In genomic region chr1:235051521-235051920, GRCh38 we compare ENCODE assay signal across 13 cellular contexts.
A peak's percentile ranks its signal among the peaks of the same experiment; 100 is the strongest.
DNase-seq lines count a peak whose midpoint lies in the region; ATAC-seq and TF ChIP-seq lines count a peak whose summit lies in the region.
"Had no signal": no experiment of that assay in that cellular context is flagged by ENCODE, and none has a peak within 500 bp of the region (broad histone marks: within the 10 kb centered on the region; RNA-seq: fewer than 3 reads in every experiment).

No MANE protein-coding gene starts in this region.

- peak overlapping the region; percentile 73 for H3K27ac Mint-ChIP-seq in glutamatergic neuron (ENCODE audit: unreplicated experiment)
- H3K27ac Mint-ChIP-seq in CD8-positive, alpha-beta T cell: no peak overlapping the region
- H3K27ac Mint-ChIP-seq: activated naive CD8-positive, alpha-beta T cell had no signal

- no peaks in the 10 kb centered on the region for H3K9me3 ChIP-seq in thyroid gland
- no peaks in the 10 kb centered on the region for H3K9me3 ChIP-seq in CD8-positive, alpha-beta T cell (ENCODE audit: low read length)
- H3K9me3 ChIP-seq: prostate gland had no signal

- peaks cover 1% of the 10 kb centered on the region for H3K27me3 Mint-ChIP-seq in glutamatergic neuron (ENCODE audit: unreplicated experiment)
- H3K27me3 Mint-ChIP-seq in CD8-positive, alpha-beta T cell (ENCODE audit: low read depth): no peaks in the 10 kb centered on the region
- H3K27me3 Mint-ChIP-seq: activated naive CD8-positive, alpha-beta T cell had no signal

- peaks cover 5% of the 10 kb centered on the region for H3K9me3 Mint-ChIP-seq in glutamatergic neuron (ENCODE audit: unreplicated experiment)
- no peaks in the 10 kb centered on the region for H3K9me3 Mint-ChIP-seq in CD8-positive, alpha-beta T cell

- H3K4me3 Mint-ChIP-seq in glutamatergic neuron (ENCODE audit: unreplicated experiment): no peak overlapping the region
- H3K4me3 Mint-ChIP-seq in CD8-positive, alpha-beta T cell: no peak overlapping the region
- H3K4me3 Mint-ChIP-seq: activated naive CD8-positive, alpha-beta T cell had no signal

- no peaks in the 10 kb centered on the region for H3K36me3 Mint-ChIP-seq in glutamatergic neuron (ENCODE audit: unreplicated experiment)
- no peaks in the 10 kb centered on the region for H3K36me3 Mint-ChIP-seq in CD8-positive, alpha-beta T cell
- H3K36me3 Mint-ChIP-seq: activated naive CD8-positive, alpha-beta T cell had no signal

- WGBS in thyroid gland, 2 donors: 38% methylated on average over 3 of the region's 3 CpGs

- intact Hi-C loops in thyroid gland (cut with DNase I): no loop called here
- intact Hi-C loops in CD8-positive, alpha-beta T cell (cut with DNase I, micrococcal nuclease): no loop called here

- no peak for ATAC-seq in CD8-positive, alpha-beta T cell
- ATAC-seq in GM18498 (IDR thresholded peaks at IDR 0.05; ENCODE audit: unreplicated experiment): no peak

- peak; percentile 30 for DNase-seq in activated effector memory CD4-positive, alpha-beta T cell treated with anti-CD3 and anti-CD28 coated beads, Interleukin-2, amount 50 U/mL, for 16 hours
- DNase-seq in activated effector memory CD4-positive, alpha-beta T cell treated with Interleukin-2 at 50 U/mL for 16 hours: no peak
- DNase-seq in NCI-H774 (lab: John Stamatoyannopoulos, UW): peak; percentile 8
- no peak for DNase-seq in glutamatergic neuron
- peak in 1 of 2 donors; percentile 27 for DNase-seq in thyroid gland
- no peak for DNase-seq in CD8-positive, alpha-beta T cell
- no peak for DNase-seq in iPS-NIHi7 (ENCODE audit: extremely low spot score)
- DNase-seq: NCI-H1436 treated with DMSO at 0.1 percent for 48 hours, NCI-H526 treated with DMSO at 0.1 percent for 48 hours, T1000 had no signal

- TF ChIP-seq CTCF in glutamatergic neuron (IDR thresholded peaks at IDR 0.05; ENCODE audit: partially characterized antibody, unreplicated experiment): no peak
- TF ChIP-seq CTCF in thyroid gland (IDR thresholded peaks at IDR 0.05): no peak
- TF ChIP-seq CTCF in CD8-positive, alpha-beta T cell (IDR thresholded peaks at IDR 0.05): no peak

- POLR2A ChIA-PET in CD8-positive, alpha-beta T cell (lab: Charles Lee): no interaction called here

- H3K4me1 ChIP-seq in thyroid gland: peaks cover 32 to 48% of the 10 kb centered on the region in 2 donors
- H3K4me1 ChIP-seq in CD8-positive, alpha-beta T cell (ENCODE audit: insufficient read depth, low read length): no peaks in the 10 kb centered on the region
- H3K4me1 ChIP-seq: prostate gland had no signal

- H3K4me1 Mint-ChIP-seq in glutamatergic neuron (ENCODE audit: low read depth, unreplicated experiment): peaks cover 22% of the 10 kb centered on the region
- H3K4me1 Mint-ChIP-seq in CD8-positive, alpha-beta T cell (ENCODE audit: low read depth): no peaks in the 10 kb centered on the region

- peak overlapping the region in 2 of 3 donors; percentile 29 to 45 for H3K27ac ChIP-seq in thyroid gland
- H3K27ac ChIP-seq in CD8-positive, alpha-beta T cell (ENCODE audit: low read depth, low read length): no peak overlapping the region
- H3K27ac ChIP-seq: prostate gland had no signal

- TF ChIP-seq POLR2A in thyroid gland (IDR thresholded peaks at IDR 0.05): no peak

- CTCF ChIA-PET in CD8-positive, alpha-beta T cell (lab: Charles Lee): no interaction called here

- no peaks in the 10 kb centered on the region for H3K36me3 ChIP-seq in thyroid gland
- no peaks in the 10 kb centered on the region for H3K36me3 ChIP-seq in CD8-positive, alpha-beta T cell (ENCODE audit: insufficient read depth, low read length)
- H3K36me3 ChIP-seq: prostate gland had no signal

- no peak overlapping the region for H3K4me3 ChIP-seq in thyroid gland (replicated peaks in 1 of 3)
- H3K4me3 ChIP-seq in CD8-positive, alpha-beta T cell (ENCODE audit: low read depth, low read length): no peak overlapping the region
- H3K4me3 ChIP-seq: prostate gland had no signal

- no peaks in the 10 kb centered on the region for H3K27me3 ChIP-seq in thyroid gland
- no peaks in the 10 kb centered on the region for H3K27me3 ChIP-seq in CD8-positive, alpha-beta T cell (ENCODE audit: insufficient read depth, low read length)

Comparison
In these comparisons a context has a peak if more than half of its experiments do, and no peak if none do; other contexts are left out.
1. DNase-seq: peak in activated effector memory CD4-positive, alpha-beta T cell treated with anti-CD3 and anti-CD28 coated beads, Interleukin-2, amount 50 U/mL, for 16 hours (single experiment) and NCI-H774 (single experiment); none in activated effector memory CD4-positive, alpha-beta T cell treated with Interleukin-2 at 50 U/mL for 16 hours (single experiment), glutamatergic neuron (single experiment), CD8-positive, alpha-beta T cell (0 of 7) and iPS-NIHi7 (single experiment).